Comparison of ENCODE assay signal across 8 cellular contexts in the genomic region with DNA sequence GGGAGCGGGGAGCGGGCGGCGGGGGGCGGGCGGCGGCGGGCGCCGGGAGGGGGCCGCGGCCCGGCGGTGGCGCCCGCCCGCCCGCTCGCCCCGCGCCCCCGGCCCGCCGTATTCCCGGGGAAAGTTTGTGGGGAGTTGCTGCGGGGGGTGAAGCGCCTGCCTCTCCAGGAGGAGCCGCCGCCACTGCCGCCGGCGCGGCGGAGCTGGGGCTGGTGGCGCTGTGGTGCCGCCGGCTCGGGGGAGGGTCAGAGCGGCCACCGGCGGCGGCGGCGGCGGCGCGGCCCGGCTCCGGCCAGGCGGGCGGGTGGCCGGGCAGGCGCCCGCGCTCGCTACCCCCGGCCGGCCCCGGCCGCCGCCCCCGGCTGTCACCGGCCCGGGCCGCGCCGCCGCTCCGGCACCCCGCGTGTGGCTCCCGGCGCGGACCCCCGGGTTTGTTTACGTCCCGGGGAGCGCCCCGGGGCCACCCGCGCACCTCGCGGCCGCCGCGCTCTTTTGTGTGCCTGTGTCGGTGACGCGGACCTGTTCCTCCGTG. TPM values are rescaled to one million over a fixed set of nuclear protein-coding genes. Genes with fewer than 3 reads are reported as not detected.
DNase-seq lines count a peak whose midpoint lies in the region; ATAC-seq and TF ChIP-seq lines count a peak whose summit lies in the region.

No MANE protein-coding gene starts in this region.

- peak overlapping the region; percentile 74 to 87 for H3K27ac ChIP-seq in thoracic aorta

- H3K9me3 Mint-ChIP-seq in memory B cell, result no peaks in the 10 kb centered on the region

- H3K4me1 Mint-ChIP-seq in memory B cell, result peaks cover 17% of the 10 kb centered on the region

- ATAC-seq in HG03135 (IDR thresholded peaks at IDR 0.05; ENCODE audit: unreplicated experiment), result peak; percentile 16
- no peak for ATAC-seq in memory B cell (ENCODE audit: low read depth)
- no peak for ATAC-seq in thoracic aorta (ENCODE audit: insufficient number of reproducible peaks, low FRiP score, low read depth)
- ATAC-seq in HG03196 (IDR thresholded peaks at IDR 0.05; ENCODE audit: unreplicated experiment), result no peak

- peak overlapping the region; percentile 53 for H3K4me3 Mint-ChIP-seq in memory B cell

- no peaks in the 10 kb centered on the region for H3K36me3 Mint-ChIP-seq in memory B cell

- H3K27ac Mint-ChIP-seq in memory B cell, result no peak overlapping the region

- H3K9me3 ChIP-seq in thoracic aorta, result no peaks in the 10 kb centered on the region

- peak overlapping the region; percentile 89 for H3K4me3 ChIP-seq in thoracic aorta

- H3K27me3 Mint-ChIP-seq in memory B cell, result no peaks in the 10 kb centered on the region

- DNase-seq in NCI-H1694 treated with DMSO at 0.1 percent for 48 hours (lab: John Stamatoyannopoulos, UW) (peak; percentile 3), NCI-H1694 (lab: John Stamatoyannopoulos, UW) (no peak), T follicular helper cell (ENCODE audit: low read depth) (peak; percentile 2), memory B cell (ENCODE audit: low spot score in 2 of 2) (no peak), thoracic aorta (ENCODE audit: low spot score) (no peak)
- peak; percentile 14 for DNase-seq in effector CD4-positive, alpha-beta T cell

- no peaks in the 10 kb centered on the region for H3K27me3 ChIP-seq in thoracic aorta (replicated peaks; ENCODE audit: insufficient read depth)

- no peaks in the 10 kb centered on the region for H3K36me3 ChIP-seq in thoracic aorta

- TF ChIP-seq CTCF in thoracic aorta (IDR thresholded peaks at IDR 0.05), result no peak

- H3K4me1 ChIP-seq in thoracic aorta (ENCODE audit: control insufficient read depth in 1 of 2, low read depth in 2 of 2), result peaks cover 13 to 32% of the 10 kb centered on the region in 2 donors

RNA-seq across cellular contexts. Expression of gene CUX1, which starts 0.9 kb away (rescaled TPM):
- 100 to 1,000 TPM in 1 of 2 donors, 10 to 100 TPM in 1; 85.0 to 179 TPM for total RNA-seq in thoracic aorta

Comparison
In these comparisons a context has a peak if more than half of its experiments do, and no peak if none do; other contexts are left out.
1. DNase-seq: peak in NCI-H1694 treated with DMSO at 0.1 percent for 48 hours (single experiment), T follicular helper cell (single experiment) and effector CD4-positive, alpha-beta T cell (single experiment); none in NCI-H1694 (single experiment), memory B cell (0 of 2) and thoracic aorta (single experiment).